Comparison of ENCODE assay signal across 15 cellular contexts in genomic region chr1:246476771-246477170, GRCh38.
"Had no signal": no experiment of that assay in that cellular context is flagged by ENCODE, and none has a peak within 500 bp of the region (broad histone marks: within the 10 kb centered on the region; RNA-seq: fewer than 3 reads in every experiment).

No MANE protein-coding gene starts in this region.

- H3K4me3 ChIP-seq: ascending aorta, dorsolateral prefrontal cortex, esophagus muscularis mucosa, hepatocyte, skin epidermis, tibial artery, vagina had no signal

- H3K9me3 ChIP-seq: ascending aorta, esophagus muscularis mucosa, tibial artery, vagina had no signal

- H3K36me3 ChIP-seq: ascending aorta, esophagus muscularis mucosa, tibial artery, vagina had no signal

- H3K27ac ChIP-seq: ascending aorta, dorsolateral prefrontal cortex, esophagus muscularis mucosa, hepatocyte, parathyroid adenoma, tibial artery, vagina had no signal

- DNase-seq: activated B cell treated with CpG ODN at 0.5 μM for 24 hours; activated CD4-positive, alpha-beta T cell treated with anti-CD3 and anti-CD28 coated beads, Interleukin-2, amount 50 U/mL, for 4 hours; activated naive CD8-positive, alpha-beta T cell treated with anti-CD3 and anti-CD28 coated beads, Interleukin-2, amount 10 ng/mL, durations not matched to agents 7 days and 5 days; dorsolateral prefrontal cortex; kidney glomerular epithelial cell; midbrain; retina; stimulated activated CD4-positive, alpha-beta T cell treated with anti-CD3 and anti-CD28 coated beads, Interleukin-4, amount 100 ng/mL, for 4 hours; tibial artery had no signal

- H3K27me3 ChIP-seq: ascending aorta, dorsolateral prefrontal cortex, esophagus muscularis mucosa, hepatocyte, tibial artery, vagina had no signal

- H3K4me1 ChIP-seq: ascending aorta, parathyroid adenoma, tibial artery had no signal
